In genomic region chr22:30802202-30803166, GRCh38 we compare ENCODE assay signal across 9 cellular contexts.
DNase-seq lines count a peak whose midpoint lies in the region; ATAC-seq, FAIRE-seq and TF ChIP-seq lines count a peak whose summit lies in the region.
"Had no signal": no experiment of that assay in that cellular context is flagged by ENCODE, and none has a peak within 500 bp of the region (broad histone marks: within the 10 kb centered on the region; RNA-seq: fewer than 3 reads in every experiment).

No MANE protein-coding gene starts in this region.

- no peaks in the 10 kb centered on the region for H3K79me2 ChIP-seq in KMS-11 (ENCODE audit: insufficient read depth, low read depth)

- no peak overlapping the region for H3K9ac ChIP-seq in KMS-11

- FAIRE-seq in pancreas (lab: Jason Lieb, UNC) = no peak
- FAIRE-seq: endometrium had no signal

- no peak overlapping the region for H3K27ac ChIP-seq in KMS-11
- no peak overlapping the region for H3K27ac ChIP-seq in pancreas

- H3K27ac Mint-ChIP-seq in type B pancreatic cell = no peak overlapping the region

- H3K36me3 ChIP-seq in KMS-11 (ENCODE audit: insufficient read depth) (no peaks in the 10 kb centered on the region), pancreas (no peaks in the 10 kb centered on the region)

- peak overlapping the region; percentile 52 for H3K4me3 Mint-ChIP-seq in type B pancreatic cell

- DNase-seq in GM04504 (ENCODE audit: low read depth) (peak; percentile 84), T follicular helper cell (ENCODE audit: low read depth) (peak; percentile 32), amniotic epithelial cell (ENCODE audit: low read depth) (peak; percentile 85), cardiac septum (ENCODE audit: low spot score) (peak; percentile 86), pancreas (peak; percentile 82 to 97 (median 92)), type B pancreatic cell (ENCODE audit: extremely low spot score, unreplicated experiment) (peak; percentile 93)

- no peaks in the 10 kb centered on the region for H3K36me3 Mint-ChIP-seq in type B pancreatic cell

- intact Hi-C loops in cardiac septum (cut with DNase I) = no loop called here
- intact Hi-C loops in pancreas (cut with DNase I) = no loop called here

- H4K20me1 ChIP-seq in KMS-11 (ENCODE audit: insufficient read depth) = 0 out of 2 replicates have a peak, but pooled peaks cover 4% of the 10 kb centered on the region

- 2 to 4% methylated on average over 68 to 85 of the region's 85 CpGs for WGBS in pancreas, 2 donors

- no peaks in the 10 kb centered on the region for H3K4me1 Mint-ChIP-seq in type B pancreatic cell (ENCODE audit: unreplicated experiment)

- no peak overlapping the region for H2AFZ ChIP-seq in KMS-11 (ENCODE audit: low read depth)

- no peaks in the 10 kb centered on the region for H3K9me3 Mint-ChIP-seq in type B pancreatic cell

- ATAC-seq in pancreas (peak; percentile 100), GM21367 (IDR thresholded peaks at IDR 0.05; ENCODE audit: unreplicated experiment) (no peak)

- peak overlapping the region; percentile 76 for H3K4me2 ChIP-seq in KMS-11

- H3K4me3 ChIP-seq in KMS-11 (IDR thresholded peaks at IDR 0.05; ENCODE audit: insufficient read depth, low read depth, low read length) = no peak overlapping the region
- H3K4me3 ChIP-seq in pancreas = peak overlapping the region in 2 of 4 donors; percentile 31 to 41

- H3K27me3 ChIP-seq in KMS-11 (ENCODE audit: insufficient read depth, low read depth) (peaks cover 3% of the 10 kb centered on the region; the same call in 1 of the 2 replicates), pancreas (no peaks in the 10 kb centered on the region)

- peaks cover 85% of the 10 kb centered on the region for H3K27me3 Mint-ChIP-seq in type B pancreatic cell

- H3K9me3 ChIP-seq in pancreas = no peaks in the 10 kb centered on the region

- no peak for TF ChIP-seq CTCF in KMS-11 (conservative IDR thresholded peaks at IDR 0.05; ENCODE audit: low read depth, low read length)
- peak in 3 of 4 donors; percentile 17 to 64 (median 60) for TF ChIP-seq CTCF in pancreas (IDR thresholded peaks at IDR 0.05)
- TF ChIP-seq CTCF in type B pancreatic cell (conservative IDR thresholded peaks at IDR 0.05) = peak; percentile 71

- peaks cover 3% of the 10 kb centered on the region for H3K4me1 ChIP-seq in KMS-11 (ENCODE audit: low read depth, poor library complexity, severe bottlenecking)
- peaks cover 0 to 5% (median 4%) of the 10 kb centered on the region in 3 donors for H3K4me1 ChIP-seq in pancreas

Comparison
In these comparisons a context has a peak if more than half of its experiments do, and no peak if none do; other contexts are left out.
1. DNase-seq: peak in every context shown above with its lines; median percentile 93 in type B pancreatic cell; 92 in pancreas; 86 in cardiac septum; 85 in amniotic epithelial cell; 84 in GM04504; 32 in T follicular helper cell.